Comparison of ENCODE assay signal across 1 cellular context in genomic region chr1:228416217-228416971, GRCh38.
A peak's percentile ranks its signal among the peaks of the same experiment; 100 is the strongest.
TF ChIP-seq lines count a peak whose summit lies in the region.

Gene TRIM17 (minus strand): TSS chr1:228416861. CDS start chr1:228415072, 1,789 bp downstream.

TF ChIP-seq in WTC11, 78 proteins besides CTCF, POLR2A, EP300 and RAD21 (continued from another document):
- TF ChIP-seq HMGXB4 (CRISPR knock-in tag; IDR thresholded peaks at IDR 0.05): peak; percentile 89
- TF ChIP-seq RORB (CRISPR knock-in tag; IDR thresholded peaks at IDR 0.05): no peak
- TF ChIP-seq E2F5 (CRISPR knock-in tag; IDR thresholded peaks at IDR 0.05): peak; percentile 86; the same call in 1 of the 2 replicates
- no peak for TF ChIP-seq EMX1 (CRISPR knock-in tag; IDR thresholded peaks at IDR 0.05)
- no peak for TF ChIP-seq ATF1 (CRISPR knock-in tag; IDR thresholded peaks at IDR 0.05)
- no peak for TF ChIP-seq ZBTB43 (CRISPR knock-in tag; IDR thresholded peaks at IDR 0.05)
- no peak for TF ChIP-seq IRF2 (CRISPR knock-in tag; IDR thresholded peaks at IDR 0.05; ENCODE audit: borderline replicate concordance, low read depth)
- no peak for TF ChIP-seq PRDM15 (CRISPR knock-in tag; IDR thresholded peaks at IDR 0.05)
- no peak for TF ChIP-seq NR3C1 (CRISPR knock-in tag; conservative IDR thresholded peaks at IDR 0.05; ENCODE audit: low read depth)
- no peak for TF ChIP-seq ZNF423 (CRISPR knock-in tag; IDR thresholded peaks at IDR 0.05)
- no peak for TF ChIP-seq MXD4 (CRISPR knock-in tag; IDR thresholded peaks at IDR 0.05; ENCODE audit: borderline replicate concordance)
- no peak for TF ChIP-seq CBFB (CRISPR knock-in tag; IDR thresholded peaks at IDR 0.05; ENCODE audit: low read depth)
- no peak for TF ChIP-seq ZNF317 (CRISPR knock-in tag; IDR thresholded peaks at IDR 0.05; ENCODE audit: borderline replicate concordance, low read depth)
- TF ChIP-seq TEAD4 (CRISPR knock-in tag; IDR thresholded peaks at IDR 0.05): no peak
- TF ChIP-seq ZNF121 (CRISPR knock-in tag; IDR thresholded peaks at IDR 0.05): no peak
- no peak for TF ChIP-seq SMAD3 (CRISPR knock-in tag; IDR thresholded peaks at IDR 0.05; ENCODE audit: borderline replicate concordance)
